ENCODE assay signal across 22 cellular contexts in the genomic region with DNA sequence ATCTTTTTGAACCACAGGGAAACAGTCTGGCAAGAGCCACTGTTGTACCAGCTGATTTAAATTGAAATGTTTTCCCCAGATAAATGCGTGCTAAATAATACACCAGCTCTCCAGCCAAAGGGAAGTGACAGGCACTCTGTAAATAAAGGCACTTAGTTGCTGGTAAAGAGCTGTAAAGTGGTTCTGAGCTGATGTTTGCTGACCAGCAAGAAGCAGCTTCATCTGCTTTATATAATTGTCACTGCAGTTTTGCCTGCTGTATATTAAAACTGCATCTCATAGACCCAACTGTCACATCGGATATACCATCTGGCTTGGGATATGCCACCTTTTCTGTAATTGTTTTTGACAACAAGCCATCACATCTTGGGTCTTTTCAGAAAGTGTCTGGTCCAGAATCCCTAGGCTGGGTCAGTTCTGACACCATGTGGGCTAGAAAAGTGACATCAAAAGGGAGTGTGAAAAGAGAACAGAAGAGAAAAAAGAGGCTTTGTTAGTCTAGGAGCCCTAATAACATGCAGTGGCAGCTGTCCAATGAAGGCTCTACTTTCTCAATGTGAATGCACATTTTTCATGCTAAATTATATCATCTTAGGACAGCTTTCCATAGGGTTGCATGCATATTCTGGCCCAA.
DNase-seq lines count a peak whose midpoint lies in the region; ATAC-seq and TF ChIP-seq lines count a peak whose summit lies in the region.
"Had no signal": no experiment of that assay in that cellular context is flagged by ENCODE, and none has a peak within 500 bp of the region (broad histone marks: within the 10 kb centered on the region; RNA-seq: fewer than 3 reads in every experiment).

No MANE protein-coding gene starts in this region.

- H3K4me1 Mint-ChIP-seq in activated CD8-positive, alpha-beta memory T cell treated with anti-CD3 and anti-CD28 coated beads, Interleukin-2, amount 10 ng/mL, durations not matched to agents 7 days and 5 days = no peaks in the 10 kb centered on the region
- H3K4me1 Mint-ChIP-seq: activated naive CD4-positive, alpha-beta T cell treated with anti-CD3 and anti-CD28 coated beads, Interleukin-2, amount 10 ng/mL, durations not matched to agents 7 days and 5 days; memory B cell; natural killer cell had no signal

- H3K9me3 Mint-ChIP-seq in activated CD8-positive, alpha-beta memory T cell treated with anti-CD3 and anti-CD28 coated beads, Interleukin-2, amount 10 ng/mL, durations not matched to agents 7 days and 5 days (ENCODE audit: low read depth) = no peaks in the 10 kb centered on the region
- H3K9me3 Mint-ChIP-seq: activated naive CD4-positive, alpha-beta T cell treated with anti-CD3 and anti-CD28 coated beads, Interleukin-2, amount 10 ng/mL, durations not matched to agents 7 days and 5 days; memory B cell; natural killer cell had no signal

- no peaks in the 10 kb centered on the region for H3K27me3 ChIP-seq in left lung
- H3K27me3 ChIP-seq: BLaER1 treated with 17β-estradiol and CSF1 and Interleukin-3, amounts not matched to agents 10 nM and 100 nM; MG63 had no signal

- H3K27ac Mint-ChIP-seq in activated CD8-positive, alpha-beta memory T cell treated with anti-CD3 and anti-CD28 coated beads, Interleukin-2, amount 10 ng/mL, durations not matched to agents 7 days and 5 days = no peak overlapping the region
- H3K27ac Mint-ChIP-seq: activated naive CD4-positive, alpha-beta T cell treated with anti-CD3 and anti-CD28 coated beads, Interleukin-2, amount 10 ng/mL, durations not matched to agents 7 days and 5 days; memory B cell; natural killer cell had no signal

- no peak overlapping the region for H3K4me3 ChIP-seq in left lung
- H3K4me3 ChIP-seq: BLaER1 treated with 17β-estradiol and CSF1 and Interleukin-3, amounts not matched to agents 10 nM and 100 nM; GM12878; MG63 had no signal

- no peaks in the 10 kb centered on the region for H3K27me3 Mint-ChIP-seq in activated CD8-positive, alpha-beta memory T cell treated with anti-CD3 and anti-CD28 coated beads, Interleukin-2, amount 10 ng/mL, durations not matched to agents 7 days and 5 days
- H3K27me3 Mint-ChIP-seq: memory B cell had no signal

- no peaks in the 10 kb centered on the region for H3K36me3 Mint-ChIP-seq in activated CD8-positive, alpha-beta memory T cell treated with anti-CD3 and anti-CD28 coated beads, Interleukin-2, amount 10 ng/mL, durations not matched to agents 7 days and 5 days
- H3K36me3 Mint-ChIP-seq: activated naive CD4-positive, alpha-beta T cell treated with anti-CD3 and anti-CD28 coated beads, Interleukin-2, amount 10 ng/mL, durations not matched to agents 7 days and 5 days; memory B cell; natural killer cell had no signal

- no peak overlapping the region for H3K27ac ChIP-seq in left lung
- H3K27ac ChIP-seq: BLaER1 treated with 17β-estradiol and CSF1 and Interleukin-3, amounts not matched to agents 10 nM and 100 nM had no signal

- intact Hi-C loops in left lung (cut with DNase I) = no loop called here

- no peaks in the 10 kb centered on the region for H3K36me3 ChIP-seq in left lung

- TF ChIP-seq CTCF in left lung (IDR thresholded peaks at IDR 0.05) = no peak
- TF ChIP-seq CTCF in GM10248 (IDR thresholded peaks at IDR 0.05; ENCODE audit: control extremely low read depth, extremely low read depth, low read depth, missing control alignments) = no peak
- TF ChIP-seq CTCF in GM20000 (IDR thresholded peaks at IDR 0.05; ENCODE audit: extremely low read depth, missing control alignments) = no peak

- H3K9me3 ChIP-seq in left lung = no peaks in the 10 kb centered on the region
- H3K9me3 ChIP-seq: BLaER1 treated with 17β-estradiol and CSF1 and Interleukin-3, amounts not matched to agents 10 nM and 100 nM; MG63 had no signal

- ATAC-seq in left lung (peak; percentile 13), HG03025 (IDR thresholded peaks at IDR 0.05; ENCODE audit: low FRiP score, unreplicated experiment) (no peak)
- ATAC-seq in activated CD8-positive, alpha-beta memory T cell treated with anti-CD3 and anti-CD28 coated beads, Interleukin-2, amount 10 ng/mL, durations not matched to agents 7 days and 5 days = no peak
- ATAC-seq: GM12878, natural killer cell had no signal

- no peaks in the 10 kb centered on the region for H3K4me1 ChIP-seq in left lung

- POLR2A ChIA-PET in GM10248 (lab: Yijun Ruan, JAX) = no interaction called here

- CTCF ChIA-PET in GM10248 (lab: Yijun Ruan, JAX) = interaction anchor here (0.9 kb wide), 1 partner anchor 37 kb away, joined by 3 read pairs; no protein-coding TSS in a partner anchor
- CTCF ChIA-PET in activated CD8-positive, alpha-beta memory T cell treated with anti-CD3 and anti-CD28 coated beads, Interleukin-2, amount 10 ng/mL, durations not matched to agents 7 days and 5 days (lab: Charles Lee) = no interaction called here

- H3K4me3 Mint-ChIP-seq in activated CD8-positive, alpha-beta memory T cell treated with anti-CD3 and anti-CD28 coated beads, Interleukin-2, amount 10 ng/mL, durations not matched to agents 7 days and 5 days = no peak overlapping the region
- H3K4me3 Mint-ChIP-seq: activated naive CD4-positive, alpha-beta T cell treated with anti-CD3 and anti-CD28 coated beads, Interleukin-2, amount 10 ng/mL, durations not matched to agents 7 days and 5 days; memory B cell; natural killer cell had no signal

- DNase-seq in DMS153 (lab: John Stamatoyannopoulos, UW) (peak; percentile 81), NCI-H1694 (lab: John Stamatoyannopoulos, UW) (peak; percentile 31), NCI-H774 (lab: John Stamatoyannopoulos, UW) (peak; percentile 34), left lung (no peak), GM10248 (ENCODE audit: extremely low spot score) (no peak), GM20000 (ENCODE audit: low spot score) (no peak)
- DNase-seq in activated CD8-positive, alpha-beta memory T cell treated with anti-CD3 and anti-CD28 coated beads, Interleukin-2, amount 10 ng/mL, durations not matched to agents 7 days and 5 days = no peak
- DNase-seq: activated CD4-positive, alpha-beta T cell treated with anti-CD3 and anti-CD28 coated beads for 1 hour; activated CD8-positive, alpha-beta memory T cell treated with anti-CD3 and anti-CD28 coated beads for 24 hours; activated naive CD4-positive, alpha-beta T cell treated with anti-CD3 and anti-CD28 coated beads, Interleukin-2, amount 10 ng/mL, durations not matched to agents 7 days and 5 days; activated T-cell treated with anti-CD3 and anti-CD28 coated beads, Interleukin-2, amount 50 U/mL, for 48 hours; dermis blood vessel endothelial cell; islet precursor cell; MG63; natural killer cell; posterior cingulate gyrus; RPMI8226; T1000 had no signal

Comparison
In these comparisons a context has a peak if more than half of its experiments do, and no peak if none do; other contexts are left out.
1. DNase-seq: peak in DMS153 (single experiment), NCI-H1694 (single experiment) and NCI-H774 (single experiment); none in left lung (0 of 2), GM10248 (single experiment), GM20000 (single experiment) and activated CD8-positive, alpha-beta memory T cell treated with anti-CD3 and anti-CD28 coated beads, Interleukin-2, amount 10 ng/mL, durations not matched to agents 7 days and 5 days (single experiment).